8 cellular contexts compared by ENCODE assay signal in the genomic region with DNA sequence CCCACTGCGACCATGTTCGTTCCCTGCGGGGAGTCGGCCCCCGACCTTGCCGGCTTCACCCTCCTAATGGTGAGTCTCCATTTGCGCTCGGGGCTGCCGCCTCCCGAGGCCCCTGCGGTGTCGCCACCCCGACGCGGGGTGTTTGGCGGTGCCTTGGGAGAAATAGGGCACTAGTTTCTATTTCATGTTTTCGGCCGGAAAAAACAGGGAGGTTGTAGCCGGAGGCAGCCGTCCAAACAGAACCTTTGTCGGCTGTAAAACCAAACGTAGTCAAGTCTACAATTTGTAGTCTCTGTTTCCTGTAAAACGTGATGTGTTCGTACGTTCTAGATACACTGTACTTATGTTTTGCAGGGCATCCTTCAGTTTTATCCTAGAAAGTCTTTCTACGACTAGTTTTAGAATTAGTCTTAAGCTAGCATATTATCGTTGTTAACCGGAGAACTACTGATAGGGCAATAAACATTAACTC. TPM values are rescaled to one million over a fixed set of nuclear protein-coding genes. Genes with fewer than 3 reads are reported as not detected.
DNase-seq lines count a peak whose midpoint lies in the region; ATAC-seq and TF ChIP-seq lines count a peak whose summit lies in the region.

No MANE protein-coding gene starts in this region.

- H3K27ac ChIP-seq in HUES48 (ENCODE audit: low read depth, low read length), result peak overlapping the region; percentile 97

- H3K27ac Mint-ChIP-seq in chondrocyte (ENCODE audit: unreplicated experiment), result peak overlapping the region; percentile 99
- H3K27ac Mint-ChIP-seq in naive B cell, result peak overlapping the region; percentile 99 to 100 (median 100)

- H3K9me3 ChIP-seq in HUES48 (ENCODE audit: control insufficient read depth, insufficient read depth, low read length), result no peaks in the 10 kb centered on the region

- H3K36me3 Mint-ChIP-seq in chondrocyte (ENCODE audit: low read depth) (peaks cover 13% of the 10 kb centered on the region), naive B cell (peaks cover 7 to 8% of the 10 kb centered on the region in 2 donors)

- no peak for DNase-seq in chondrocyte (ENCODE audit: low spot score)
- no peak for DNase-seq in naive B cell
- no peak for DNase-seq in pons (ENCODE audit: low spot score)
- DNase-seq in putamen (ENCODE audit: low spot score), result no peak
- DNase-seq in NCI-H226, result no peak

- peak overlapping the region; percentile 86 for H3K4me3 ChIP-seq in HUES48 (ENCODE audit: low read depth, low read length)

- H3K9me3 Mint-ChIP-seq in chondrocyte (ENCODE audit: low read depth), result no peaks in the 10 kb centered on the region
- no peaks in the 10 kb centered on the region for H3K9me3 Mint-ChIP-seq in naive B cell

- H3K9ac ChIP-seq in HUES48 (ENCODE audit: low read depth, low read length), result peak overlapping the region; percentile 99

- peak; percentile 27 for TF ChIP-seq CTCF in chondrocyte (IDR thresholded peaks at IDR 0.05)

- no peaks in the 10 kb centered on the region for H3K27me3 ChIP-seq in HUES48 (ENCODE audit: control insufficient read depth, insufficient read depth, low read length)

- peak; percentile 1 for ATAC-seq in GM19023 (IDR thresholded peaks at IDR 0.05; ENCODE audit: unreplicated experiment)
- ATAC-seq in naive B cell (ENCODE audit: low read depth in 2 of 2), result peak; percentile 44 to 54
- no peak for ATAC-seq in HG02970 (IDR thresholded peaks at IDR 0.05; ENCODE audit: low FRiP score, unreplicated experiment)

- peaks cover 10% of the 10 kb centered on the region; the same call in 1 of the 2 replicates for H3K4me1 ChIP-seq in HUES48 (ENCODE audit: control insufficient read depth, insufficient read depth, low read length)

- H3K36me3 ChIP-seq in HUES48 (ENCODE audit: control insufficient read depth, insufficient read depth, low read length), result peaks cover 55% of the 10 kb centered on the region

- H3K4me3 Mint-ChIP-seq in chondrocyte (ENCODE audit: unreplicated experiment) (peak overlapping the region; percentile 88), naive B cell (peak overlapping the region; percentile 90 to 100 (median 96))

- no peaks in the 10 kb centered on the region for H3K27me3 Mint-ChIP-seq in chondrocyte (ENCODE audit: low read depth)
- H3K27me3 Mint-ChIP-seq in naive B cell, result no peaks in the 10 kb centered on the region

- H3K4me1 Mint-ChIP-seq in chondrocyte (ENCODE audit: low read depth) (peaks cover 41% of the 10 kb centered on the region), naive B cell (peaks cover 37 to 45% (median 44%) of the 10 kb centered on the region in 3 donors)

RNA-seq across cellular contexts. Expression of a gene that starts 0.3 kb away (rescaled TPM):
- 44.4 to 48.8 TPM (median 48.7 TPM) in 3 replicates for total RNA-seq in chondrocyte
- 100 to 1,000 TPM in 3 of 6 donors, 10 to 100 TPM in 3; 62.4 to 124 (median 102) TPM for polyA plus RNA-seq in naive B cell (ENCODE audit: low read depth in 6 of 6)

RNA-seq across cellular contexts. Expression of a gene that starts 0.6 kb away (rescaled TPM):
- 5.2 to 6.8 TPM (median 5.8 TPM) in 3 replicates for total RNA-seq in chondrocyte
- 1 to 10 TPM; 5.8 to 7.5 (median 6.8) TPM for polyA plus RNA-seq in naive B cell (ENCODE audit: low read depth in 6 of 6)

RNA-seq across cellular contexts. Expression of a gene that starts 45.2 kb away (rescaled TPM):
- total RNA-seq in chondrocyte, result 38.3 to 65.8 TPM (median 57.8 TPM) in 3 replicates
- not detected for polyA plus RNA-seq in naive B cell (ENCODE audit: low read depth in 6 of 6)
